ENCODE assay signal across 20 cellular contexts in the genomic region with DNA sequence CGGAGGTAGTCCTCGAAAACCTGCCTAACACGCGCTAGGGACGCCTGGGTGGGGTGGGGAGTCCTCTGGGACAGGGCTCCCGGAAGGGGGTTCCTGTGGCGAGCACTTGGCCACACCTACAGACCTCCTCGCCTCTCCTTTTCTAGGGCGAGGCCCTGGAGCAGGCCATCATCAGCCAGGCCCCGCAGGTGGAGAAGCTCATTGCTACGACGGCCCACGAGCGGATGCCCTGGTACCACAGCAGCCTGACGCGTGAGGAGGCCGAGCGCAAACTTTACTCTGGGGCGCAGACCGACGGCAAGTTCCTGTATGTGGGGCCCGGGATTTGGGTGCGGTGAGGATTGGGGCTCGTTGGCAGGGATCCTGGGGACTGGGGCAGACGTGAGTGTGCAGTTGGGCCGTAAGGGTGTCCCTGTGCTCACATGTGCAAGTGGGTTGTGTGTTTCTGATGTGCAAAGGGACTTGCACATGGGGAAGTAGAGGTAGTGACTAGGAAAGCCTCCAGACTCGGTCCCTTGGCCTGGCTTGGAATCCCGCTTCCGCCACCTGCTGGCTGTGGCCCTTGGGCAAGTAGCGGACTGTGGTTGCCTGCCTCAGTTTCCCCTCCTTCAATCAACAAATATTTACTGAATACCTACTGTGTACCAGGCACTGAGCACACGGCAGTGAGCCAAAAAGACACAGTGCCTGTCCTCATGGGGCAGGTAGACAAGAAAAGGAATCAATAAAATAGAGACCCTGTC. TPM values are rescaled to one million over a fixed set of nuclear protein-coding genes. Genes with fewer than 3 reads are reported as not detected.
DNase-seq lines count a peak whose midpoint lies in the region; ATAC-seq, FAIRE-seq and TF ChIP-seq lines count a peak whose summit lies in the region.
"Had no signal": no experiment of that assay in that cellular context is flagged by ENCODE, and none has a peak within 500 bp of the region (broad histone marks: within the 10 kb centered on the region; RNA-seq: fewer than 3 reads in every experiment).

No MANE protein-coding gene starts in this region.

- no peaks in the 10 kb centered on the region for H3K27me3 Mint-ChIP-seq in activated CD4-positive, alpha-beta T cell treated with anti-CD3 and anti-CD28 coated beads for 36 hours
- peaks cover 4% of the 10 kb centered on the region for H3K27me3 Mint-ChIP-seq in GM23338 (ENCODE audit: insufficient read depth, low read depth, poor library complexity)
- no peaks in the 10 kb centered on the region for H3K27me3 Mint-ChIP-seq in naive thymus-derived CD4-positive, alpha-beta T cell
- H3K27me3 Mint-ChIP-seq in CD14-positive monocyte (ENCODE audit: low read depth in 3 of 3) = peaks cover 1 to 12% (median 5%) of the 10 kb centered on the region in 3 donors

- H3K4me2 ChIP-seq in GM23338 = no peak overlapping the region
- no peak overlapping the region for H3K4me2 ChIP-seq in K562 (ENCODE audit: insufficient read depth, low read length)
- H3K4me2 ChIP-seq: neural progenitor cell had no signal

- in situ Hi-C loops in K562 (cut with MboI) = no loop called here

- no peak overlapping the region for H3K9ac ChIP-seq in K562 (ENCODE audit: insufficient read depth in 1 of 2, low read depth in 2 of 2, low read length in 2 of 2)
- H3K9ac ChIP-seq: neural progenitor cell had no signal

- H4K20me1 ChIP-seq in GM23338 (replicated peaks; ENCODE audit: insufficient read depth) (no peaks in the 10 kb centered on the region), K562 (replicated peaks; ENCODE audit: control insufficient read depth, insufficient read depth, low read length) (no peaks in the 10 kb centered on the region)

- no peaks in the 10 kb centered on the region for H3K79me2 ChIP-seq in GM23338 (replicated peaks; ENCODE audit: insufficient read depth)
- H3K79me2 ChIP-seq in K562 (ENCODE audit: control insufficient read depth, insufficient read depth, low read length) = no peaks in the 10 kb centered on the region

- TF ChIP-seq CTCF in GM23338 (conservative IDR thresholded peaks at IDR 0.05; ENCODE audit: low read depth in 2 of 2) (peak in 1 of 2 experiments; percentile 56; a peak in 3 of 4 replicates), K562 (IDR thresholded peaks at IDR 0.05 in 2 of 3, conservative IDR thresholded peaks at IDR 0.05 in 1 of 3; ENCODE audit: insufficient read depth in 2 of 3, low read depth in 1 of 3, low read length in 3 of 3) (peak in 1 of 3 experiments; percentile 8; a peak in 1 of 6 replicates), CD14-positive monocyte (IDR thresholded peaks at IDR 0.05) (no peak)

- no peak for TF ChIP-seq POLR2A in K562 (conservative IDR thresholded peaks at IDR 0.05)

- H3F3A ChIP-seq in GM23338 (replicated peaks; ENCODE audit: low read depth) = no peaks in the 10 kb centered on the region

- H3K36me3 ChIP-seq in GM23338 (ENCODE audit: insufficient read depth) (no peaks in the 10 kb centered on the region), K562 (ENCODE audit: control insufficient read depth, insufficient read depth, low read length) (no peaks in the 10 kb centered on the region)
- H3K36me3 ChIP-seq in naive thymus-derived CD4-positive, alpha-beta T cell (ENCODE audit: control insufficient read depth in 2 of 3, insufficient read depth in 3 of 3, low read length in 3 of 3) = peaks cover 18 to 89% (median 38%) of the 10 kb centered on the region in 3 experiments
- H3K36me3 ChIP-seq: BE2C, neural progenitor cell had no signal

- H3K36me3 Mint-ChIP-seq in activated CD4-positive, alpha-beta T cell treated with anti-CD3 and anti-CD28 coated beads for 36 hours (ENCODE audit: low read depth) = peaks cover 82% of the 10 kb centered on the region
- H3K36me3 Mint-ChIP-seq in GM23338 (ENCODE audit: low read depth) = no peaks in the 10 kb centered on the region; the same call in 2 of the 3 replicates
- H3K36me3 Mint-ChIP-seq in naive thymus-derived CD4-positive, alpha-beta T cell = peaks cover 11 to 79% (median 58%) of the 10 kb centered on the region in 5 donors
- no peaks in the 10 kb centered on the region for H3K36me3 Mint-ChIP-seq in CD14-positive monocyte
- H3K36me3 Mint-ChIP-seq: neural progenitor cell had no signal

- peak overlapping the region; percentile 38; the same call in 1 of the 2 replicates for H2AFZ ChIP-seq in GM23338
- H2AFZ ChIP-seq in K562 (ENCODE audit: low read depth, low read length) = no peak overlapping the region
- H2AFZ ChIP-seq: neural progenitor cell had no signal

- H3K27ac Mint-ChIP-seq in activated CD4-positive, alpha-beta T cell treated with anti-CD3 and anti-CD28 coated beads for 36 hours = peak overlapping the region; percentile 34
- H3K27ac Mint-ChIP-seq in GM23338 (no peak overlapping the region; the same call in 1 of the 2 replicates), CD14-positive monocyte (no peak overlapping the region)
- peak overlapping the region in 8 of 9 donors; percentile 32 to 85 (median 68) for H3K27ac Mint-ChIP-seq in naive thymus-derived CD4-positive, alpha-beta T cell
- H3K27ac Mint-ChIP-seq: neural progenitor cell had no signal

- 54% methylated on average over 27 of the region's 31 CpGs for WGBS in K562 (ENCODE audit: insufficient coverage, low coverage, missing lambda C conversion rate)

- no peaks in the 10 kb centered on the region for H3K27me3 ChIP-seq in GM23338 (ENCODE audit: insufficient read depth)
- H3K27me3 ChIP-seq in K562 (ENCODE audit: control insufficient read depth in 2 of 2, insufficient read depth in 2 of 2, low read length in 2 of 2) = peaks cover 0 to 32% of the 10 kb centered on the region in 2 experiments; a peak in 2 of 5 replicates
- H3K27me3 ChIP-seq in naive thymus-derived CD4-positive, alpha-beta T cell (ENCODE audit: control insufficient read depth in 2 of 2, insufficient read depth in 2 of 2, low read length in 2 of 2) = no peaks in the 10 kb centered on the region
- H3K27me3 ChIP-seq: BE2C, neural progenitor cell had no signal

- H3K9me3 Mint-ChIP-seq in activated CD4-positive, alpha-beta T cell treated with anti-CD3 and anti-CD28 coated beads for 36 hours (ENCODE audit: low read depth) = peaks cover 5% of the 10 kb centered on the region
- H3K9me3 Mint-ChIP-seq in GM23338 (no peaks in the 10 kb centered on the region), CD14-positive monocyte (peaks cover 8 to 13% (median 10%) of the 10 kb centered on the region in 7 donors)
- H3K9me3 Mint-ChIP-seq in naive thymus-derived CD4-positive, alpha-beta T cell = peaks cover 0 to 10% (median 0%) of the 10 kb centered on the region in 11 donors

- no peaks in the 10 kb centered on the region for H3K9me3 ChIP-seq in K562 (replicated peaks; ENCODE audit: control insufficient read depth, insufficient read depth, low read depth, low read length)
- peaks cover 0 to 1% (median 0%) of the 10 kb centered on the region in 3 experiments for H3K9me3 ChIP-seq in naive thymus-derived CD4-positive, alpha-beta T cell (ENCODE audit: control insufficient read depth in 2 of 3, low read length in 3 of 3)
- H3K9me3 ChIP-seq: BE2C had no signal

- POLR2A ChIA-PET in activated CD4-positive, alpha-beta T cell treated with anti-CD3 and anti-CD28 coated beads for 36 hours (lab: Charles Lee) = interaction anchor here (1.5 kb wide), 1 partner anchor 11 kb away, joined by 4 read pairs; no protein-coding TSS in a partner anchor
- POLR2A ChIA-PET in K562 (lab: Yijun Ruan, JAX) = no interaction called here
- POLR2A ChIA-PET in naive thymus-derived CD4-positive, alpha-beta T cell (lab: Charles Lee) = interaction anchor here (0.6 kb wide), 1 partner anchor 13 kb away, joined by 3 read pairs; no protein-coding TSS in a partner anchor

- no peak for TF ChIP-seq RAD21 in K562 (CRISPR knock-in tag; conservative IDR thresholded peaks at IDR 0.05 in 1 of 2, IDR thresholded peaks at IDR 0.05 in 1 of 2)

- DNase-seq in activated CD4-positive, alpha-beta T cell treated with anti-CD3 and anti-CD28 coated beads for 36 hours = no peak
- no peak for DNase-seq in activated CD4-positive, alpha-beta T cell treated with anti-CD3 and anti-CD28 coated beads, Interleukin-2, amount 50 U/mL, for 4 hours
- no peak for DNase-seq in GM23338 (ENCODE audit: low spot score)
- no peak for DNase-seq in K562 (ENCODE audit: extremely low read depth in 1 of 4, low spot score in 3 of 4)
- DNase-seq in naive thymus-derived CD4-positive, alpha-beta T cell = peak in 1 of 9 donors; percentile 5
- DNase-seq in NK-92 (lab: John Stamatoyannopoulos, UW; ENCODE audit: unreplicated experiment) = no peak
- no peak for DNase-seq in NCI-H1436 treated with DMSO at 0.1 percent for 48 hours (lab: John Stamatoyannopoulos, UW)
- DNase-seq in CD14-positive monocyte (ENCODE audit: low spot score) = no peak
- DNase-seq: BE2C; caudate nucleus; effector memory CD4-positive, alpha-beta T cell; NCI-H1694 had no signal

- TF ChIP-seq EP300 in K562 (IDR thresholded peaks at IDR 0.05; ENCODE audit: low read length) = no peak

- H3K27ac ChIP-seq in GM23338 (ENCODE audit: low read depth) (no peak overlapping the region), K562 (ENCODE audit: extremely low read depth, low read depth, low read length) (no peak overlapping the region)
- peak overlapping the region; percentile 26 for H3K27ac ChIP-seq in naive thymus-derived CD4-positive, alpha-beta T cell (ENCODE audit: low read depth, low read length)
- H3K27ac ChIP-seq: 22Rv1, neural progenitor cell, SK-N-MC had no signal

- CTCF ChIA-PET in activated CD4-positive, alpha-beta T cell treated with anti-CD3 and anti-CD28 coated beads for 36 hours (lab: Charles Lee) = interaction anchor here (1.5 to 4.9 kb wide), 2 partner anchors 13 to 15 kb away, joined by 3 to 42 read pairs; a partner anchor contains a TSS
- CTCF ChIA-PET in K562 (lab: Yijun Ruan, JAX; ENCODE audit: low intra/inter-chr PET ratio) = no interaction called here
- CTCF ChIA-PET in naive thymus-derived CD4-positive, alpha-beta T cell (lab: Charles Lee) = interaction anchor here (1.1 to 1.8 kb wide), 4 partner anchors 15 to 26 kb away, joined by 4 to 6 read pairs (median 5); no protein-coding TSS in a partner anchor

- no peak for ATAC-seq in activated CD4-positive, alpha-beta T cell treated with anti-CD3 and anti-CD28 coated beads for 36 hours
- ATAC-seq in GM23338 (peak; percentile 25; the same call in 1 of the 3 replicates), K562 (no peak)
- no peak for ATAC-seq in naive thymus-derived CD4-positive, alpha-beta T cell
- ATAC-seq: Panc1 had no signal

- peaks cover 60% of the 10 kb centered on the region for H3K4me1 Mint-ChIP-seq in activated CD4-positive, alpha-beta T cell treated with anti-CD3 and anti-CD28 coated beads for 36 hours
- peaks cover 9% of the 10 kb centered on the region for H3K4me1 Mint-ChIP-seq in GM23338
- H3K4me1 Mint-ChIP-seq in naive thymus-derived CD4-positive, alpha-beta T cell = peaks cover 42 to 84% (median 60%) of the 10 kb centered on the region in 7 donors
- no peaks in the 10 kb centered on the region for H3K4me1 Mint-ChIP-seq in CD14-positive monocyte
- H3K4me1 Mint-ChIP-seq: neural progenitor cell had no signal

- H3K4me3 ChIP-seq in GM23338 = no peak overlapping the region
- H3K4me3 ChIP-seq in K562 = no peak overlapping the region
- H3K4me3 ChIP-seq in naive thymus-derived CD4-positive, alpha-beta T cell (ENCODE audit: low read length) = no peak overlapping the region
- H3K4me3 ChIP-seq: neural progenitor cell, SK-N-MC had no signal

- intact Hi-C loops in activated CD4-positive, alpha-beta T cell treated with anti-CD3 and anti-CD28 coated beads for 36 hours (cut with DNase I, micrococcal nuclease) = no loop called here
- intact Hi-C loops in K562 (cut with micrococcal nuclease) = no loop called here
- intact Hi-C loops in naive thymus-derived CD4-positive, alpha-beta T cell (cut with micrococcal nuclease) = no loop called here
- intact Hi-C loops in CD14-positive monocyte (cut with micrococcal nuclease) = no loop called here

- no peaks in the 10 kb centered on the region for H3K9me2 ChIP-seq in GM23338 (ENCODE audit: insufficient read depth)

- H3K4me3 Mint-ChIP-seq in activated CD4-positive, alpha-beta T cell treated with anti-CD3 and anti-CD28 coated beads for 36 hours = no peak overlapping the region
- H3K4me3 Mint-ChIP-seq in GM23338 = no peak overlapping the region; the same call in 2 of the 3 replicates
- H3K4me3 Mint-ChIP-seq in naive thymus-derived CD4-positive, alpha-beta T cell = peak overlapping the region in 3 of 10 donors; percentile 22 to 62 (median 36)
- no peak overlapping the region for H3K4me3 Mint-ChIP-seq in CD14-positive monocyte
- H3K4me3 Mint-ChIP-seq: neural progenitor cell had no signal

- no peaks in the 10 kb centered on the region for H3K9me1 ChIP-seq in K562 (ENCODE audit: control insufficient read depth, insufficient read depth, low read length)

- no TSS peak for BruUV-seq in K562 (replicated peaks; lab: Mats Ljungman, UMichigan)

- no peak for FAIRE-seq in K562 (lab: Jason Lieb, UNC)
- FAIRE-seq: HTR-8/SVneo, islet of Langerhans had no signal

- H3K4me1 ChIP-seq in GM23338 (ENCODE audit: insufficient read depth) (peaks cover 12% of the 10 kb centered on the region), K562 (replicated peaks in 1 of 2; ENCODE audit: control insufficient read depth in 2 of 2, insufficient read depth in 2 of 2, low read length in 2 of 2) (peaks cover 0 to 17% of the 10 kb centered on the region in 2 experiments; a peak in 1 of 5 replicates)
- H3K4me1 ChIP-seq in naive thymus-derived CD4-positive, alpha-beta T cell (ENCODE audit: control insufficient read depth in 2 of 2, insufficient read depth in 2 of 2, low read length in 2 of 2) = peaks cover 31 to 47% of the 10 kb centered on the region in 2 donors
- H3K4me1 ChIP-seq: BE2C, neural progenitor cell had no signal

RNA-seq across cellular contexts. Expression of a gene that starts 11.7 kb away (rescaled TPM):
- 100 to 1,000 TPM; 153 to 156 TPM for total RNA-seq in activated CD4-positive, alpha-beta T cell treated with anti-CD3 and anti-CD28 coated beads for 36 hours
- total RNA-seq in GM23338 (2014; rRNA removed; shearing (Covaris generic)) = 0.12 and 0.42 TPM in 2 replicates
- polyA plus RNA-seq in GM23338 (2016; fragmentation: Nextera tagmentation; extraction: Ambion mirVana) = not detected in 2 replicates
- total RNA-seq in K562 (2011; cell fraction: chromatin; rRNA removed; ENCODE audit: low replicate concordance) = 0.58 and 3.1 TPM in 2 replicates
- 1.8 and 2.0 TPM in 2 replicates for total RNA-seq in K562 (2011; cell fraction: nucleolus; rRNA removed)
- 0.81 and 1.7 TPM in 2 replicates for total RNA-seq in K562 (2011; cell fraction: nucleoplasm; rRNA removed)
- 0.41 and 0.49 TPM in 2 replicates for total RNA-seq in K562 (2014; rRNA removed)
- total RNA-seq in K562 (2014; rRNA removed; fragmentation: Illumina TruSeq; extraction: Trizol) = 0.07 TPM in 1 of 2 replicates, not detected in the other
- total RNA-seq in K562 (2015; rRNA removed; fragmentation: Illumina TruSeq; extraction: Trizol) = 0.18 and 0.19 TPM in 2 replicates
- total RNA-seq in K562 (2021) = 0.80 and 0.98 TPM in 2 replicates
- polyA plus RNA-seq in K562 (2011; rRNA removed) = 0.35 and 0.39 TPM in 2 replicates
- 0.18 and 0.63 TPM in 2 replicates for polyA plus RNA-seq in K562 (2011; cell fraction: cytosol; rRNA removed)
- polyA plus RNA-seq in K562 (2011; cell fraction: nucleus; rRNA removed) = 2.9 and 5.1 TPM in 2 replicates
- polyA plus RNA-seq in K562 (2012) = 0.76 and 3.9 TPM in 2 replicates
- 0.21 and 0.22 TPM in 2 replicates for polyA plus RNA-seq in K562 (2014; fragmentation: Illumina TruSeq; extraction: Trizol)
- under 1 TPM in 1 of 2 experiments, not detected in 1; 0.06 TPM for polyA plus RNA-seq in K562 (2014; fragmentation: Nextera tagmentation; extraction: Ambion mirVana)
- 0.20 and 0.76 TPM in 2 replicates for polyA plus RNA-seq in K562 (2014; rRNA removed)
- polyA minus RNA-seq in K562 (2011; rRNA and poly(A)+ RNA removed) = 0.15 and 0.46 TPM in 2 replicates
- not detected in 2 replicates for polyA minus RNA-seq in K562 (2011; cell fraction: cytosol; rRNA and poly(A)+ RNA removed)
- polyA minus RNA-seq in K562 (2011; cell fraction: nucleus; rRNA and poly(A)+ RNA removed) = 0.81 TPM in 1 of 2 replicates, not detected in the other
- total RNA-seq in naive thymus-derived CD4-positive, alpha-beta T cell = 100 to 1,000 TPM; 354 to 432 (median 382) TPM
- polyA plus RNA-seq in naive thymus-derived CD4-positive, alpha-beta T cell = 100 to 1,000 TPM; 105 to 166 TPM
- under 1 TPM; 0.30 to 0.38 TPM for polyA plus RNA-seq in CD14-positive monocyte
- total RNA-seq: M059J, renal cortical epithelial cell had no signal

RNA-seq across cellular contexts. Expression of a gene that starts 55.6 kb away (rescaled TPM):
- 1 to 10 TPM; 7.4 to 8.9 TPM for total RNA-seq in activated CD4-positive, alpha-beta T cell treated with anti-CD3 and anti-CD28 coated beads for 36 hours
- total RNA-seq in GM23338 (2014; rRNA removed; shearing (Covaris generic)) = 2.6 and 2.9 TPM in 2 replicates
- 1.7 and 2.6 TPM in 2 replicates for polyA plus RNA-seq in GM23338 (2016; fragmentation: Nextera tagmentation; extraction: Ambion mirVana)
- 36.2 and 42.2 TPM in 2 replicates for total RNA-seq in K562 (2011; cell fraction: chromatin; rRNA removed; ENCODE audit: low replicate concordance)
- total RNA-seq in K562 (2011; cell fraction: nucleolus; rRNA removed) = 17.0 and 25.8 TPM in 2 replicates
- 19.2 and 23.9 TPM in 2 replicates for total RNA-seq in K562 (2011; cell fraction: nucleoplasm; rRNA removed)
- total RNA-seq in K562 (2014; rRNA removed) = 2.2 TPM in 2 replicates
- 3.6 and 5.0 TPM in 2 replicates for total RNA-seq in K562 (2014; rRNA removed; fragmentation: Illumina TruSeq; extraction: Trizol)
- 6.7 and 6.8 TPM in 2 replicates for total RNA-seq in K562 (2015; rRNA removed; fragmentation: Illumina TruSeq; extraction: Trizol)
- 4.0 and 4.5 TPM in 2 replicates for total RNA-seq in K562 (2021)
- polyA plus RNA-seq in K562 (2011; rRNA removed) = 6.1 and 7.1 TPM in 2 replicates
- polyA plus RNA-seq in K562 (2011; cell fraction: cytosol; rRNA removed) = 1.4 and 2.2 TPM in 2 replicates
- polyA plus RNA-seq in K562 (2011; cell fraction: nucleus; rRNA removed) = 22.7 and 23.4 TPM in 2 replicates
- 5.3 and 10.9 TPM in 2 replicates for polyA plus RNA-seq in K562 (2012)
- polyA plus RNA-seq in K562 (2014; fragmentation: Illumina TruSeq; extraction: Trizol) = 3.4 and 4.0 TPM in 2 replicates
- polyA plus RNA-seq in K562 (2014; fragmentation: Nextera tagmentation; extraction: Ambion mirVana) = 1 to 10 TPM in 1 of 2 experiments, under 1 TPM in 1; 0.65 to 1.2 TPM
- 4.2 and 6.0 TPM in 2 replicates for polyA plus RNA-seq in K562 (2014; rRNA removed)
- 11.2 and 14.2 TPM in 2 replicates for polyA minus RNA-seq in K562 (2011; rRNA and poly(A)+ RNA removed)
- polyA minus RNA-seq in K562 (2011; cell fraction: cytosol; rRNA and poly(A)+ RNA removed) = 1.4 and 2.4 TPM in 2 replicates
- 9.6 and 20.2 TPM in 2 replicates for polyA minus RNA-seq in K562 (2011; cell fraction: nucleus; rRNA and poly(A)+ RNA removed)
- 10 to 100 TPM; 10.7 to 23.4 (median 21.0) TPM for total RNA-seq in naive thymus-derived CD4-positive, alpha-beta T cell
- 1 to 10 TPM in 1 of 2 donors, under 1 TPM in 1; 0.66 to 1.1 TPM for polyA plus RNA-seq in naive thymus-derived CD4-positive, alpha-beta T cell
- polyA plus RNA-seq in CD14-positive monocyte = not detected

Comparison
In these comparisons a context has a peak if more than half of its experiments do, and no peak if none do; other contexts are left out.
1. H3K27ac Mint-ChIP-seq: peak in activated CD4-positive, alpha-beta T cell treated with anti-CD3 and anti-CD28 coated beads for 36 hours (single experiment) and naive thymus-derived CD4-positive, alpha-beta T cell (8 of 9); none in GM23338 (single experiment) and CD14-positive monocyte (0 of 7).
2. RNA of a gene that starts 11.7 kb away (total RNA-seq): 354 to 432 TPM in naive thymus-derived CD4-positive, alpha-beta T cell and 153 to 156 TPM in activated CD4-positive, alpha-beta T cell treated with anti-CD3 and anti-CD28 coated beads for 36 hours; 0.12 to 0.42 TPM in GM23338 and 0.07 to 3.1 TPM in K562; every median in the first group is over 10 times any median in the second.